In the genomic region with DNA sequence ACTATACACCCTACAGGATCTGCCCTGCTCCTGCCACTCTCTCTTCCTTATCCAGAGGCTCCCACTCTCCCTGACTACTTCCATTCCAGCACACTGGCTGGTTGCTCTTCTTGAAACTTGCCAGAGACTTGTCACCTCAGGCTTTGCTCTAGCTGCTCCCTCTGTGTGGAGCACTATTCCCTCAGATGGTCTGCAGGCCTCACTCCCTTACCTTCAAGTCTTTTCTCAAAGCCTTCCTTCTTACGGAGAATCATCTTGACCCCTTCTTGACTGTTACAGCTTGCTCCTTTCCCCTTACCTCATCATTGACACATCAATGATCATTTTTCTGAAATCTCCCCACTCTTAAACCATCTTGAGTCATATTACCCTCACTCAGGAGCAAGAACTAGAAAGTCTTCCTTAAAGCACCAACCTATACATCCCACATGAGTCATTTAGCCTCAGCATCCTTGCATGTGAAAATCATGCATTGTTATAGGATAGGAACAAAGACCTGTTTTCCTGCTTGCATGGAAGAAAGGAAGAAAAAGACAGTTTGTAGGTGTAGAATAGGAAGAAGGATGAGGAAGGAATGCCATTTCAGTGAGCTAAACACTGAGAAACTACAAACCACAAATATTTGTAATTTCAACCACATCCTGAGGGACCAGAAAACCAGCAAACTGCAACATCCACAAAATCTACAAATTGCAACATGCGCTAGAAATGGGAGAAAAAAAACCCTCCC, we compare ENCODE assay signal across 10 cellular contexts. TPM values are rescaled to one million over a fixed set of nuclear protein-coding genes. Genes with fewer than 3 reads are reported as not detected.
DNase-seq lines count a peak whose midpoint lies in the region; ATAC-seq and TF ChIP-seq lines count a peak whose summit lies in the region.
"Had no signal": no experiment of that assay in that cellular context is flagged by ENCODE, and none has a peak within 500 bp of the region (broad histone marks: within the 10 kb centered on the region; RNA-seq: fewer than 3 reads in every experiment).

No MANE protein-coding gene starts in this region.

- no peak overlapping the region for H3K4me3 Mint-ChIP-seq in activated naive CD4-positive, alpha-beta T cell treated with anti-CD3 and anti-CD28 coated beads, Interleukin-2, amount 10 ng/mL, durations not matched to agents 7 days and 5 days
- H3K4me3 Mint-ChIP-seq: stimulated activated naive B cell treated with anti-CD40 and anti-IgM and Interleukin-4, amounts not matched to agents 10 μg/mL and 1 μg/mL and 100 μg/mL, for 72 hours; T-cell had no signal

- H3K36me3 ChIP-seq in Loucy (ENCODE audit: insufficient read depth, low read length) (peaks cover 60% of the 10 kb centered on the region), uterus (no peaks in the 10 kb centered on the region)

- DNase-seq in activated naive CD4-positive, alpha-beta T cell treated with anti-CD3 and anti-CD28 coated beads, Interleukin-2, amount 50 U/mL, for 72 hours (ENCODE audit: low spot score in 2 of 2), result no peak
- DNase-seq in activated naive CD4-positive, alpha-beta T cell treated with anti-CD3 and anti-CD28 coated beads, Interleukin-2, amount 10 ng/mL, durations not matched to agents 7 days and 5 days, result no peak
- DNase-seq in choroid plexus epithelial cell (ENCODE audit: low read depth) (peak; percentile 93), uterus (no peak), NCI-H774 (lab: John Stamatoyannopoulos, UW) (no peak), NCI-H2107 treated with DMSO at 0.1 percent for 48 hours (lab: John Stamatoyannopoulos, UW; ENCODE audit: unreplicated experiment) (no peak)
- DNase-seq: stimulated activated naive B cell treated with anti-CD40 and anti-IgM and Interleukin-4, amounts not matched to agents 10 μg/mL and 1 μg/mL and 100 μg/mL, for 72 hours; T-cell had no signal

- peak overlapping the region; percentile 68 to 86 for H3K27ac ChIP-seq in uterus

- H3K4me3 ChIP-seq in Loucy (ENCODE audit: low read length, poor library complexity, severe bottlenecking) (peak overlapping the region; percentile 50), choroid plexus epithelial cell (ENCODE audit: low read depth, low read length) (no peak overlapping the region), uterus (no peak overlapping the region)

- no peak for TF ChIP-seq POLR2A in uterus (IDR thresholded peaks at IDR 0.05)

- H3K4me1 ChIP-seq in Loucy (ENCODE audit: insufficient read depth, low read length, poor library complexity, severe bottlenecking) (peaks cover 49% of the 10 kb centered on the region), uterus (peaks cover 3 to 5% of the 10 kb centered on the region in 2 donors)

- H3K9me3 Mint-ChIP-seq in activated naive CD4-positive, alpha-beta T cell treated with anti-CD3 and anti-CD28 coated beads, Interleukin-2, amount 50 U/mL, for 72 hours, result no peaks in the 10 kb centered on the region
- H3K9me3 Mint-ChIP-seq in activated naive CD4-positive, alpha-beta T cell treated with anti-CD3 and anti-CD28 coated beads, Interleukin-2, amount 10 ng/mL, durations not matched to agents 7 days and 5 days, result peaks cover 3% of the 10 kb centered on the region
- H3K9me3 Mint-ChIP-seq: stimulated activated naive B cell treated with anti-CD40 and anti-IgM and Interleukin-4, amounts not matched to agents 10 μg/mL and 1 μg/mL and 100 μg/mL, for 72 hours; T-cell had no signal

- H3K36me3 Mint-ChIP-seq in activated naive CD4-positive, alpha-beta T cell treated with anti-CD3 and anti-CD28 coated beads, Interleukin-2, amount 50 U/mL, for 72 hours, result peaks cover 0 to 4% of the 10 kb centered on the region in 2 donors
- peaks cover 23% of the 10 kb centered on the region for H3K36me3 Mint-ChIP-seq in activated naive CD4-positive, alpha-beta T cell treated with anti-CD3 and anti-CD28 coated beads, Interleukin-2, amount 10 ng/mL, durations not matched to agents 7 days and 5 days

- H3K9me3 ChIP-seq in Loucy (ENCODE audit: insufficient read depth, low read depth, low read length), result no peaks in the 10 kb centered on the region
- no peaks in the 10 kb centered on the region for H3K9me3 ChIP-seq in uterus

- TF ChIP-seq CTCF in Loucy (conservative IDR thresholded peaks at IDR 0.05; ENCODE audit: low read length) (no peak), choroid plexus epithelial cell (conservative IDR thresholded peaks at IDR 0.05; ENCODE audit: low read depth, low read length) (no peak), uterus (IDR thresholded peaks at IDR 0.05) (no peak)

- H3K27ac Mint-ChIP-seq in activated naive CD4-positive, alpha-beta T cell treated with anti-CD3 and anti-CD28 coated beads, Interleukin-2, amount 50 U/mL, for 72 hours, result no peak overlapping the region
- H3K27ac Mint-ChIP-seq in activated naive CD4-positive, alpha-beta T cell treated with anti-CD3 and anti-CD28 coated beads, Interleukin-2, amount 10 ng/mL, durations not matched to agents 7 days and 5 days, result no peak overlapping the region
- H3K27ac Mint-ChIP-seq: stimulated activated naive B cell treated with anti-CD40 and anti-IgM and Interleukin-4, amounts not matched to agents 10 μg/mL and 1 μg/mL and 100 μg/mL, for 72 hours had no signal

- H3K27me3 Mint-ChIP-seq in activated naive CD4-positive, alpha-beta T cell treated with anti-CD3 and anti-CD28 coated beads, Interleukin-2, amount 10 ng/mL, durations not matched to agents 7 days and 5 days, result no peaks in the 10 kb centered on the region
- H3K27me3 Mint-ChIP-seq: stimulated activated naive B cell treated with anti-CD40 and anti-IgM and Interleukin-4, amounts not matched to agents 10 μg/mL and 1 μg/mL and 100 μg/mL, for 72 hours; T-cell had no signal

- H3K9ac ChIP-seq in Loucy (ENCODE audit: low read depth, low read length, poor library complexity, severe bottlenecking), result peak overlapping the region; percentile 67

- peaks cover 26% of the 10 kb centered on the region for H3K79me2 ChIP-seq in Loucy (ENCODE audit: insufficient read depth, low read length)

- no peak overlapping the region for H2AFZ ChIP-seq in Loucy (ENCODE audit: low read length)

- ATAC-seq in activated naive CD4-positive, alpha-beta T cell treated with anti-CD3 and anti-CD28 coated beads, Interleukin-2, amount 50 U/mL, for 72 hours, result peak; percentile 92
- ATAC-seq in HG02763 (IDR thresholded peaks at IDR 0.05; ENCODE audit: unreplicated experiment), result no peak

- H3K9me2 ChIP-seq in Loucy (replicated peaks; ENCODE audit: low read depth, low read length), result no peaks in the 10 kb centered on the region

- no peaks in the 10 kb centered on the region for H3F3A ChIP-seq in Loucy (ENCODE audit: low read depth)

- intact Hi-C loops in uterus (cut with DNase I; ENCODE audit: low total_unique reads), result no loop called here

- peak overlapping the region; percentile 71 for H3K4me2 ChIP-seq in Loucy (ENCODE audit: low read depth, low read length, poor library complexity, severe bottlenecking)

- peaks cover 10% of the 10 kb centered on the region for H3K4me1 Mint-ChIP-seq in activated naive CD4-positive, alpha-beta T cell treated with anti-CD3 and anti-CD28 coated beads, Interleukin-2, amount 10 ng/mL, durations not matched to agents 7 days and 5 days
- H3K4me1 Mint-ChIP-seq: stimulated activated naive B cell treated with anti-CD40 and anti-IgM and Interleukin-4, amounts not matched to agents 10 μg/mL and 1 μg/mL and 100 μg/mL, for 72 hours had no signal

- H4K20me1 ChIP-seq in Loucy (ENCODE audit: insufficient read depth, low read length, poor library complexity, severe bottlenecking), result no peaks in the 10 kb centered on the region

- CTCF ChIA-PET in activated naive CD4-positive, alpha-beta T cell treated with anti-CD3 and anti-CD28 coated beads, Interleukin-2, amount 10 ng/mL, durations not matched to agents 7 days and 5 days (lab: Charles Lee), result interaction anchor here (0.7 to 1.5 kb wide), 3 partner anchors 165 to 185 kb away, joined by 3 to 5 read pairs (median 3); no protein-coding TSS in a partner anchor

- H3K27me3 ChIP-seq in Loucy (ENCODE audit: insufficient read depth, low read length, poor library complexity, severe bottlenecking) (no peaks in the 10 kb centered on the region), uterus (no peaks in the 10 kb centered on the region)

RNA-seq across cellular contexts. Expression of a gene that starts 55.7 kb away (rescaled TPM):
- total RNA-seq in activated naive CD4-positive, alpha-beta T cell treated with anti-CD3 and anti-CD28 coated beads, Interleukin-2, amount 50 U/mL, for 72 hours, result 1 to 10 TPM; 2.2 to 4.5 TPM
- 100 to 1,000 TPM in 3 of 4 donors, 10 to 100 TPM in 1; 51.8 to 182 (median 144) TPM for total RNA-seq in uterus

Comparison
In these comparisons a context has a peak if more than half of its experiments do, and no peak if none do; other contexts are left out.
1. RNA of a gene that starts 55.7 kb away (total RNA-seq): 51.8 to 182 TPM in uterus; 2.2 to 4.5 TPM in activated naive CD4-positive, alpha-beta T cell treated with anti-CD3 and anti-CD28 coated beads, Interleukin-2, amount 50 U/mL, for 72 hours; every median in the first group is over 4 times any median in the second.